ENCODE assay signal across 9 cellular contexts in the genomic region with DNA sequence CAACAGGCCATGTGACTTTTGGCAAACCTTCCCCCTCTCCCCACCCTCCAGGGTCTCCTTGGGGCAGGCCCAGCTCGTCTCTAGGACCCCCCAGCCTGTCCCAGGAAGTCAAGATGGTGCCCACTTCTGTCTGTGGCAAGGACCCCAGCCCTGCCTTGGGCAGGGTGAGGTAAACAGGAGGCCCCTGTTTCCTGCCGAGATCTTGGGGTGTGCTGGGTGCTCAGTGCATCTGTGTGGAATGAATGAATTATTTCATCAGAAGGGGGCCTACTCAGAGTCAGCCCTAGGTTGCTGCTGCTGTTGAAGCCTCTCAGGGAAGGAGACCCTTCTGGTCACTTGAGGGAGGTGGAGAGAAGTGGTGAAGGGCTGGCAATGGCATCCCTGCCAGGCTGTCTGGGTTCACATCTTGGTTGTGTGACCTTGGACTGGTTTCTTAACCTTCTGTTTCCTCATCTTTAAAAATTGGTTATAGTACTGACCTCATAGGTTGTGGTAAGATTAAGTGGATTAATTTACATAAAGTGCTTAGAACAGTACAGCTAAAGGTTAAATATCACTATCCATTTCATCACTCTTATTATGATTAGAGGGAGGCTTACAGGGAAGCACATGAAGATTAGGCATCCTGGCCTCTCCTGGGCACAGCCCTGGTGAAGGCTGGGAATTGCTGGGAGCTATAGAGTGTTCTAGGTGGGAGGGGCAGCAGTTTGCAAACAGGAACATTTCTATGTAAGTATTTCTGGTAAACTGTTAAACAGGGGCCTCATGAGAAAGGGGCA.
DNase-seq lines count a peak whose midpoint lies in the region; ATAC-seq and TF ChIP-seq lines count a peak whose summit lies in the region.
"Had no signal": no experiment of that assay in that cellular context is flagged by ENCODE, and none has a peak within 500 bp of the region (broad histone marks: within the 10 kb centered on the region; RNA-seq: fewer than 3 reads in every experiment).

No MANE protein-coding gene starts in this region.

- in situ Hi-C loops in transverse colon (cut with MboI; ENCODE audit: low pct_ligation_motif_present in 1 of 4, low pct_unique_long_range_greater_than_20kb in 1 of 4, low sequenced_read_pairs in 3 of 4) = no loop called here

- DNase-seq in activated naive CD4-positive, alpha-beta T cell treated with anti-CD3 and anti-CD28 coated beads, Interleukin-2, amount 50 U/mL, for 16 hours = no peak
- no peak for DNase-seq in activated T-helper 1 cell treated with anti-CD3 and anti-CD28 coated beads, Interleukin-12 subunit alpha, Interleukin-12 subunit beta, Interleukin-2, Interleukin-4 antibody, amounts not matched to agents 30 ng/mL and 10 ng/mL and 1 ng/mL, durations not matched to agents 14 hours and 24 hours and 36 hours (ENCODE audit: low spot score)
- DNase-seq in transverse colon (no peak), cortex of kidney (lab: John Stamatoyannopoulos, UW) (no peak), NCI-H187 treated with DMSO at 0.1 percent for 48 hours (lab: John Stamatoyannopoulos, UW) (no peak)
- DNase-seq: stimulated activated naive CD4-positive, alpha-beta T cell treated with Interleukin-2 at 50 U/mL for 16 hours had no signal

- TF ChIP-seq CTCF in liver (IDR thresholded peaks at IDR 0.05; ENCODE audit: low read depth, low read length, missing input control) (no peak), transverse colon (IDR thresholded peaks at IDR 0.05) (no peak)

- no peaks in the 10 kb centered on the region for H3K9me3 Mint-ChIP-seq in activated naive CD4-positive, alpha-beta T cell treated with anti-CD3 and anti-CD28 coated beads, Interleukin-2, amount 50 U/mL, for 24 hours
- no peaks in the 10 kb centered on the region for H3K9me3 Mint-ChIP-seq in activated T-helper 1 cell treated with anti-CD3 and anti-CD28 coated beads, Interleukin-12 subunit alpha, Interleukin-12 subunit beta, Interleukin-2, Interleukin-4 antibody, amounts not matched to agents 30 ng/mL and 10 ng/mL and 1 ng/mL, durations not matched to agents 14 hours and 24 hours and 36 hours

- H3K27ac Mint-ChIP-seq in activated naive CD4-positive, alpha-beta T cell treated with anti-CD3 and anti-CD28 coated beads, Interleukin-2, amount 50 U/mL, for 24 hours = peak overlapping the region; percentile 94
- peak overlapping the region; percentile 87 for H3K27ac Mint-ChIP-seq in activated T-helper 1 cell treated with anti-CD3 and anti-CD28 coated beads, Interleukin-12 subunit alpha, Interleukin-12 subunit beta, Interleukin-2, Interleukin-4 antibody, amounts not matched to agents 30 ng/mL and 10 ng/mL and 1 ng/mL, durations not matched to agents 14 hours and 24 hours and 36 hours

- no peak overlapping the region for H3K27ac ChIP-seq in liver (ENCODE audit: low read depth in 1 of 2, low read length in 2 of 2)
- H3K27ac ChIP-seq in transverse colon = peak overlapping the region; percentile 67 to 86 (median 76)

- H3K27me3 ChIP-seq in liver (ENCODE audit: control insufficient read depth in 4 of 4, insufficient read depth in 4 of 4, low read length in 3 of 4) = no peaks in the 10 kb centered on the region
- no peaks in the 10 kb centered on the region for H3K27me3 ChIP-seq in transverse colon

- H3K36me3 ChIP-seq in liver (ENCODE audit: control insufficient read depth in 4 of 4, insufficient read depth in 3 of 4, low read depth in 1 of 4, low read length in 3 of 4) (peaks cover 0 to 11% (median 4%) of the 10 kb centered on the region in 4 donors), transverse colon (peaks cover 0 to 5% (median 0%) of the 10 kb centered on the region in 4 donors)

- no peak for TF ChIP-seq POLR2A in transverse colon (IDR thresholded peaks at IDR 0.05)

- H3K4me3 Mint-ChIP-seq in activated naive CD4-positive, alpha-beta T cell treated with anti-CD3 and anti-CD28 coated beads, Interleukin-2, amount 50 U/mL, for 24 hours = peak overlapping the region; percentile 67
- peak overlapping the region; percentile 59 for H3K4me3 Mint-ChIP-seq in activated T-helper 1 cell treated with anti-CD3 and anti-CD28 coated beads, Interleukin-12 subunit alpha, Interleukin-12 subunit beta, Interleukin-2, Interleukin-4 antibody, amounts not matched to agents 30 ng/mL and 10 ng/mL and 1 ng/mL, durations not matched to agents 14 hours and 24 hours and 36 hours

- no peak for TF ChIP-seq EP300 in transverse colon (IDR thresholded peaks at IDR 0.05; ENCODE audit: low read depth)

- H3K27me3 Mint-ChIP-seq in activated naive CD4-positive, alpha-beta T cell treated with anti-CD3 and anti-CD28 coated beads, Interleukin-2, amount 50 U/mL, for 24 hours = no peaks in the 10 kb centered on the region
- no peaks in the 10 kb centered on the region for H3K27me3 Mint-ChIP-seq in activated T-helper 1 cell treated with anti-CD3 and anti-CD28 coated beads, Interleukin-12 subunit alpha, Interleukin-12 subunit beta, Interleukin-2, Interleukin-4 antibody, amounts not matched to agents 30 ng/mL and 10 ng/mL and 1 ng/mL, durations not matched to agents 14 hours and 24 hours and 36 hours (ENCODE audit: insufficient read depth)

- 78% methylated on average over 2 of the region's 2 CpGs for WGBS in liver
- WGBS in transverse colon (ENCODE audit: low coverage in 1 of 2), 2 donors = 66% methylated on average over 2 of the region's 2 CpGs; no CpG with 5 or more reads in 1 of the 2 donors

- H3K4me3 ChIP-seq in liver (ENCODE audit: low read depth in 1 of 3, low read length in 3 of 3) (no peak overlapping the region), transverse colon (no peak overlapping the region)

- no peak overlapping the region for H3K9ac ChIP-seq in liver (ENCODE audit: low read depth in 1 of 2, low read length in 2 of 2)

- H3K4me1 ChIP-seq in liver (ENCODE audit: control insufficient read depth in 4 of 4, insufficient read depth in 4 of 4, low read length in 3 of 4) = peaks cover 2 to 8% (median 5%) of the 10 kb centered on the region in 4 donors
- H3K4me1 ChIP-seq in transverse colon = peaks cover 27 to 69% (median 38%) of the 10 kb centered on the region in 4 donors

- H3K36me3 Mint-ChIP-seq in activated naive CD4-positive, alpha-beta T cell treated with anti-CD3 and anti-CD28 coated beads, Interleukin-2, amount 50 U/mL, for 24 hours = peaks cover 7% of the 10 kb centered on the region
- peaks cover 2% of the 10 kb centered on the region for H3K36me3 Mint-ChIP-seq in activated T-helper 1 cell treated with anti-CD3 and anti-CD28 coated beads, Interleukin-12 subunit alpha, Interleukin-12 subunit beta, Interleukin-2, Interleukin-4 antibody, amounts not matched to agents 30 ng/mL and 10 ng/mL and 1 ng/mL, durations not matched to agents 14 hours and 24 hours and 36 hours (ENCODE audit: low read depth)

- peaks cover 43% of the 10 kb centered on the region for H3K4me1 Mint-ChIP-seq in activated naive CD4-positive, alpha-beta T cell treated with anti-CD3 and anti-CD28 coated beads, Interleukin-2, amount 50 U/mL, for 24 hours
- H3K4me1 Mint-ChIP-seq in activated T-helper 1 cell treated with anti-CD3 and anti-CD28 coated beads, Interleukin-12 subunit alpha, Interleukin-12 subunit beta, Interleukin-2, Interleukin-4 antibody, amounts not matched to agents 30 ng/mL and 10 ng/mL and 1 ng/mL, durations not matched to agents 14 hours and 24 hours and 36 hours (ENCODE audit: low read depth) = peaks cover 37% of the 10 kb centered on the region

- intact Hi-C loops in activated T-helper 1 cell treated with anti-CD3 and anti-CD28 coated beads, Interleukin-12 subunit alpha, Interleukin-12 subunit beta, Interleukin-2, Interleukin-4 antibody, amounts not matched to agents 30 ng/mL and 10 ng/mL and 1 ng/mL, durations not matched to agents 14 hours and 24 hours and 36 hours (cut with micrococcal nuclease) = loop anchor here (2.0 to 5.0 kb wide), 2 partner anchors 69 to 834 kb away; a partner anchor contains a TSS
- intact Hi-C loops in transverse colon (cut with DNase I; ENCODE audit: low total_unique reads) = no loop called here

- no peak for ATAC-seq in GM21529 (IDR thresholded peaks at IDR 0.05; ENCODE audit: unreplicated experiment)

- H3K9me3 ChIP-seq in liver (ENCODE audit: control insufficient read depth in 4 of 4, low read length in 3 of 4) (no peaks in the 10 kb centered on the region), transverse colon (no peaks in the 10 kb centered on the region)

- no peak for TF ChIP-seq RAD21 in liver (IDR thresholded peaks at IDR 0.05)

TF ChIP-seq in liver, 16 proteins besides CTCF, POLR2A, EP300 and RAD21:
- TF ChIP-seq FOXA1 (IDR thresholded peaks at IDR 0.05) = no peak
- peak; percentile 28 for TF ChIP-seq NR2F2 (IDR thresholded peaks at IDR 0.05)
- TF ChIP-seq YY1 (IDR thresholded peaks at IDR 0.05) = no peak
- TF ChIP-seq, protein P1, sequence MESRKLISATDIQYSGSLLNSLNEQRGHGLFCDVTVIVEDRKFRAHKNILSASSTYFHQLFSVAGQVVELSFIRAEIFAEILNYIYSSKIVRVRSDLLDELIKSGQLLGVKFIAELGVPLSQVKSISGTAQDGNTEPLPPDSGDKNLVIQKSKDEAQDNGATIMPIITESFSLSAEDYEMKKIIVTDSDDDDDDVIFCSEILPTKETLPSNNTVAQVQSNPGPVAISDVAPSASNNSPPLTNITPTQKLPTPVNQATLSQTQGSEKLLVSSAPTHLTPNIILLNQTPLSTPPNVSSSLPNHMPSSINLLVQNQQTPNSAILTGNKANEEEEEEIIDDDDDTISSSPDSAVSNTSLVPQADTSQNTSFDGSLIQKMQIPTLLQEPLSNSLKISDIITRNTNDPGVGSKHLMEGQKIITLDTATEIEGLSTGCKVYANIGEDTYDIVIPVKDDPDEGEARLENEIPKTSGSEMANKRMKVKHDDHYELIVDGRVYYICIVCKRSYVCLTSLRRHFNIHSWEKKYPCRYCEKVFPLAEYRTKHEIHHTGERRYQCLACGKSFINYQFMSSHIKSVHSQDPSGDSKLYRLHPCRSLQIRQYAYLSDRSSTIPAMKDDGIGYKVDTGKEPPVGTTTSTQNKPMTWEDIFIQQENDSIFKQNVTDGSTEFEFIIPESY (IDR thresholded peaks at IDR 0.05) = no peak

Comparison
In these comparisons a context has a peak if more than half of its experiments do, and no peak if none do; other contexts are left out.
1. H3K27ac ChIP-seq: peak in transverse colon (4 of 4); none in liver (0 of 2).